Comparison of ENCODE assay signal across 22 cellular contexts in the genomic region with DNA sequence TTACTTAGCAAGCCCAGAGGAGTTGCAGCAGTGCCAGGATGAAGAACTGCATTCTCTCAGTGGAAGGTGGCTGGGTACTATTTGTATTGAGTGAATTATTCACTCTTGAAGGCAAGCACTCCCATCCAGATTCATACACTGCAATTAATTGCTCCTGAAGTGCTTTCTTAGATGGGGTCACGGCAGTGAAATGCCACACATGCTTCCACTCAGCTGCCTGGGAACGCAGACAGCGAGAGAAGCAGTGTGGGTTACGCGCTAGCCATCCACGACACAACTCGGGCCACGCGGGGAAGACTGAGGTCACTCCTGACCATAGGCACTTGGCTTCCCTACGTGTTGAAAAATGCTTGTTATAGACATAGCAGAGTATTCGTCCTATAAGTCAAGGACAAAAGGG. TPM values are rescaled to one million over a fixed set of nuclear protein-coding genes. Genes with fewer than 3 reads are reported as not detected.
A peak's percentile ranks its signal among the peaks of the same experiment; 100 is the strongest.
DNase-seq lines count a peak whose midpoint lies in the region; ATAC-seq, FAIRE-seq and TF ChIP-seq lines count a peak whose summit lies in the region.
"Had no signal": no experiment of that assay in that cellular context is flagged by ENCODE, and none has a peak within 500 bp of the region (broad histone marks: within the 10 kb centered on the region; RNA-seq: fewer than 3 reads in every experiment).

No MANE protein-coding gene starts in this region.

- H3K4me1 ChIP-seq in astrocyte (ENCODE audit: insufficient read depth, low read length): no peaks in the 10 kb centered on the region
- H3K4me1 ChIP-seq in trophoblast cell (ENCODE audit: control insufficient read depth in 1 of 2, insufficient read depth in 2 of 2, low read length in 2 of 2): no peaks in the 10 kb centered on the region

- H3K9me3 ChIP-seq in astrocyte (ENCODE audit: insufficient read depth, low read depth, low read length): no peaks in the 10 kb centered on the region
- H3K9me3 ChIP-seq in trophoblast cell (ENCODE audit: insufficient read depth, low read depth, low read length): no peaks in the 10 kb centered on the region

- no peak overlapping the region for H4K91ac ChIP-seq in trophoblast cell (ENCODE audit: low read depth, low read length)

- no peak overlapping the region for H3K27ac Mint-ChIP-seq in astrocyte (ENCODE audit: unreplicated experiment)
- H3K27ac Mint-ChIP-seq in Calu3 (ENCODE audit: unreplicated experiment): no peak overlapping the region
- H3K27ac Mint-ChIP-seq: H9 had no signal

- no peak overlapping the region for H2BK120ac ChIP-seq in trophoblast cell (ENCODE audit: insufficient read depth, low read length, poor library complexity)

- H2BK5ac ChIP-seq in trophoblast cell (ENCODE audit: low read depth, low read length, poor library complexity): no peak overlapping the region

- H3K14ac ChIP-seq in trophoblast cell (ENCODE audit: low read length): no peak overlapping the region

- H3K27me3 ChIP-seq in astrocyte (ENCODE audit: insufficient read depth, low read length): no peaks in the 10 kb centered on the region
- no peaks in the 10 kb centered on the region for H3K27me3 ChIP-seq in trophoblast cell (ENCODE audit: insufficient read depth, low read length)
- H3K27me3 ChIP-seq in dorsolateral prefrontal cortex: no peaks in the 10 kb centered on the region

- H3K27me3 Mint-ChIP-seq in astrocyte (ENCODE audit: low read depth, unreplicated experiment): no peaks in the 10 kb centered on the region
- no peaks in the 10 kb centered on the region for H3K27me3 Mint-ChIP-seq in Calu3 (ENCODE audit: unreplicated experiment)

- H2AK5ac ChIP-seq in trophoblast cell (ENCODE audit: low read length): no peak overlapping the region

- H3K9ac ChIP-seq in astrocyte (ENCODE audit: low read length) (no peak overlapping the region), trophoblast cell (ENCODE audit: low read length) (peak overlapping the region; percentile 19)

- H4K20me1 ChIP-seq in astrocyte (ENCODE audit: insufficient read depth, low read length): no peaks in the 10 kb centered on the region

- H3K27ac ChIP-seq in astrocyte (ENCODE audit: low read depth, low read length): no peak overlapping the region
- H3K27ac ChIP-seq in trophoblast cell (ENCODE audit: low read depth, low read length): no peak overlapping the region
- H3K27ac ChIP-seq in dorsolateral prefrontal cortex: no peak overlapping the region
- H3K27ac ChIP-seq: C4-2B, HL-60 had no signal

- TF ChIP-seq CTCF in AG10803 (conservative IDR thresholded peaks at IDR 0.05; ENCODE audit: low read length) (no peak), astrocyte (IDR thresholded peaks at IDR 0.05; ENCODE audit: insufficient read depth, low read depth, low read length) (no peak), dorsolateral prefrontal cortex (IDR thresholded peaks at IDR 0.05 in 54 of 56, conservative IDR thresholded peaks at IDR 0.05 in 2 of 56; ENCODE audit: low read depth in 1 of 56, partially characterized antibody in 56 of 56) (no peak), Calu3 (IDR thresholded peaks at IDR 0.05; ENCODE audit: unreplicated experiment) (no peak)

- FAIRE-seq in astrocyte (lab: Jason Lieb, UNC): no peak
- FAIRE-seq: G401.6 had no signal

- H2AFZ ChIP-seq in astrocyte (ENCODE audit: low read depth, low read length) (no peak overlapping the region), trophoblast cell (ENCODE audit: insufficient read depth, low read length, poor library complexity) (no peak overlapping the region)

- H3K4me3 ChIP-seq in AG10803 (ENCODE audit: low read length) (no peak overlapping the region), astrocyte (ENCODE audit: insufficient read depth, low read depth, low read length) (no peak overlapping the region), trophoblast cell (ENCODE audit: low read depth, low read length) (no peak overlapping the region), dorsolateral prefrontal cortex (no peak overlapping the region)

- CTCF ChIA-PET in Calu3 (lab: Charles Lee): no interaction called here

- H3K4ac ChIP-seq in trophoblast cell (ENCODE audit: low read depth, low read length): no peak overlapping the region

- no peak for ATAC-seq in HG02623 (IDR thresholded peaks at IDR 0.05; ENCODE audit: unreplicated experiment)
- ATAC-seq: PC-3 had no signal

- H3K4me1 Mint-ChIP-seq in astrocyte (ENCODE audit: low read depth, unreplicated experiment): no peaks in the 10 kb centered on the region
- no peaks in the 10 kb centered on the region for H3K4me1 Mint-ChIP-seq in Calu3 (ENCODE audit: low read depth, unreplicated experiment)

- DNase-seq in AG10803 (ENCODE audit: low read depth) (peak; percentile 81), astrocyte (ENCODE audit: low read depth) (peak; percentile 72), kidney tubule cell (ENCODE audit: low spot score) (peak; percentile 34), trophoblast cell (no peak), dorsolateral prefrontal cortex (no peak), SK-N-DZ (ENCODE audit: low spot score) (no peak), Calu3 (no peak)
- DNase-seq: DND-41, H9, IMR-90, NCI-H1417, NCI-H187, NCI-H2107, NCI-H226, NCI-H524, NCI-H82, PC-3, RPMI8226 had no signal

- H3K18ac ChIP-seq in trophoblast cell (ENCODE audit: low read length): no peak overlapping the region

- H3K4me2 ChIP-seq in astrocyte (ENCODE audit: low read length): no peak overlapping the region
- H3K4me2 ChIP-seq in trophoblast cell (ENCODE audit: low read length): no peak overlapping the region

- no CpG with 5 or more reads among the region's 11 CpGs for WGBS in trophoblast cell (ENCODE audit: extremely low coverage, insufficient coverage, insufficient read length)

- H3K23ac ChIP-seq in trophoblast cell (ENCODE audit: low read length): peak overlapping the region; percentile 8

- no peak overlapping the region for H4K8ac ChIP-seq in trophoblast cell (ENCODE audit: low read depth, low read length)

- no peaks in the 10 kb centered on the region for H3K9me3 Mint-ChIP-seq in astrocyte (ENCODE audit: unreplicated experiment)
- H3K9me3 Mint-ChIP-seq in Calu3 (ENCODE audit: low read depth, unreplicated experiment): no peaks in the 10 kb centered on the region
- H3K9me3 Mint-ChIP-seq: H9 had no signal

- no peak overlapping the region for H4K12ac ChIP-seq in trophoblast cell (ENCODE audit: low read depth, low read length)

- intact Hi-C loops in dorsolateral prefrontal cortex (cut with DNase I): no loop called here
- intact Hi-C loops in Calu3 (cut with micrococcal nuclease; ENCODE audit: unreplicated experiment): no loop called here

- no peaks in the 10 kb centered on the region for H3K79me1 ChIP-seq in trophoblast cell (ENCODE audit: low read length)

- BruUV-seq in Calu3 (replicated peaks; lab: Mats Ljungman, UMichigan): no TSS peak

- H3K4me3 Mint-ChIP-seq in astrocyte (ENCODE audit: unreplicated experiment) (no peak overlapping the region), Calu3 (ENCODE audit: low read depth, unreplicated experiment) (no peak overlapping the region)
- H3K4me3 Mint-ChIP-seq: H9 had no signal

- peaks cover 3% of the 10 kb centered on the region for H3K36me3 Mint-ChIP-seq in astrocyte (ENCODE audit: low read depth, unreplicated experiment)
- peaks cover 4% of the 10 kb centered on the region for H3K36me3 Mint-ChIP-seq in Calu3 (ENCODE audit: insufficient read depth, unreplicated experiment)

- H3K36me3 ChIP-seq in astrocyte (ENCODE audit: insufficient read depth, low read length) (no peaks in the 10 kb centered on the region), trophoblast cell (ENCODE audit: control insufficient read depth in 1 of 2, insufficient read depth in 2 of 2, low read length in 2 of 2) (no peaks in the 10 kb centered on the region)

- no peaks in the 10 kb centered on the region for H3K79me2 ChIP-seq in astrocyte (ENCODE audit: insufficient read depth, low read length)
- H3K79me2 ChIP-seq in trophoblast cell (ENCODE audit: control insufficient read depth, insufficient read depth, low read length, poor library complexity): no peaks in the 10 kb centered on the region

- no peak overlapping the region for H2BK12ac ChIP-seq in trophoblast cell (ENCODE audit: low read length)

RNA-seq across cellular contexts. Expression of a gene that starts 30.8 kb away (rescaled TPM):
- 374 and 437 TPM in 2 replicates for total RNA-seq in astrocyte
- 47.8 and 49.5 TPM in 2 replicates for polyA plus RNA-seq in trophoblast cell (2013)
- total RNA-seq in dorsolateral prefrontal cortex: 10 to 100 TPM in 40 of 120 experiments, 1 to 10 TPM in 80; 4.2 to 25.9 (median 8.8) TPM
- polyA plus RNA-seq in SK-N-DZ (2014; cell fraction: cytosol; rRNA removed): 5.5 and 9.0 TPM in 2 replicates
- 2.7 and 5.4 TPM in 2 replicates for polyA plus RNA-seq in SK-N-DZ (2014; cell fraction: nucleus; rRNA removed)
- 21.9 and 46.0 TPM in 2 replicates for total RNA-seq in Calu3 (2022)

Comparison
In these comparisons a context has a peak if more than half of its experiments do, and no peak if none do; other contexts are left out.
1. DNase-seq: peak in AG10803 (single experiment), astrocyte (single experiment) and kidney tubule cell (single experiment); none in trophoblast cell (0 of 2), dorsolateral prefrontal cortex (0 of 10), SK-N-DZ (single experiment) and Calu3 (single experiment).